ENCODE assay signal across 8 cellular contexts in the genomic region with DNA sequence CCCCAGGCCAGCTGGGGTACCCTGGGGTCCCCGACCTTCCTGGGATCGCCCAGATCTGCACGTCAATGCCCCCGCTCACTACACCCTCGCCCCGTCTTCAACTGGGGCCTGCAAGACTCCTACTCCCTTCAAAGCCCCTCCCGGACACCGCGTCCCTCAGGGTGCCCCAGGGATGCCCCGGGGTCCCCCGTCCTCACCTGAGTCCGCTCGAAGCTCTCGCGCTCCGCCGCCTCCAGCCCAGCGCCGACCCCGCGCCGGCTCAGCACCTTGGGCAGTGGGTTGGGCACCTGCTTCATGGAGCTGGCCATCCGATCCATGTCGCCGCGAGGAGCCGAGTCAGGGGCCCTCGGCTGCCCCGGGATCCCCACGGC. TPM values are rescaled to one million over a fixed set of nuclear protein-coding genes. Genes with fewer than 3 reads are reported as not detected.
DNase-seq lines count a peak whose midpoint lies in the region; ATAC-seq and TF ChIP-seq lines count a peak whose summit lies in the region.

A gene (minus strand): TSS at position 338 of the 371 bp plus-strand sequence. CDS start 21 bp downstream, at position 317.

- ATAC-seq in GM19023 (IDR thresholded peaks at IDR 0.05; ENCODE audit: unreplicated experiment) (peak; percentile 8), GM18861 (IDR thresholded peaks at IDR 0.05; ENCODE audit: unreplicated experiment) (no peak), HG03280 (IDR thresholded peaks at IDR 0.05; ENCODE audit: unreplicated experiment) (no peak)

- peaks cover 13 to 19% of the 10 kb centered on the region in 2 donors for H3K4me1 ChIP-seq in mucosa of rectum (ENCODE audit: control insufficient read depth in 2 of 2, insufficient read depth in 2 of 2, low read length in 2 of 2)
- H3K4me1 ChIP-seq in vagina, result peaks cover 31% of the 10 kb centered on the region

- H3K27ac ChIP-seq in KOPT-K1 (ENCODE audit: low read depth, low read length, poor library complexity, severe bottlenecking) (peak within 1 kb of the TSS; percentile 34), mucosa of rectum (ENCODE audit: low read depth in 2 of 2, low read length in 2 of 2) (peak within 1 kb of the TSS; percentile 76 to 86), vagina (peak within 1 kb of the TSS; percentile 91)

- peak within 1 kb of the TSS; percentile 70 to 80 for H3K9ac ChIP-seq in mucosa of rectum (ENCODE audit: low read depth in 1 of 2, low read length in 2 of 2)

- H3K36me3 ChIP-seq in KOPT-K1 (ENCODE audit: insufficient read depth, low read length), result no peaks in the 10 kb centered on the region
- H3K36me3 ChIP-seq in mucosa of rectum (ENCODE audit: control insufficient read depth in 2 of 2, insufficient read depth in 2 of 2, low read length in 2 of 2), result no peaks in the 10 kb centered on the region
- no peaks in the 10 kb centered on the region for H3K36me3 ChIP-seq in vagina

- H3K27me3 ChIP-seq in mucosa of rectum (ENCODE audit: control insufficient read depth in 2 of 2, insufficient read depth in 2 of 2, low read length in 2 of 2), result no peaks in the 10 kb centered on the region
- H3K27me3 ChIP-seq in vagina, result no peaks in the 10 kb centered on the region

- H3K9me3 ChIP-seq in KOPT-K1 (ENCODE audit: insufficient read depth, low read length, poor library complexity, severe bottlenecking), result no peaks in the 10 kb centered on the region
- H3K9me3 ChIP-seq in mucosa of rectum (ENCODE audit: control insufficient read depth in 2 of 2, low read length in 2 of 2), result no peaks in the 10 kb centered on the region
- H3K9me3 ChIP-seq in vagina, result no peaks in the 10 kb centered on the region

- no peak for TF ChIP-seq CTCF in vagina (IDR thresholded peaks at IDR 0.05)

- no peak for DNase-seq in dermis microvascular lymphatic vessel endothelial cell (ENCODE audit: low read depth in 2 of 2)
- peak in 1 of 2 donors; percentile 90 for DNase-seq in vagina (ENCODE audit: extremely low spot score in 2 of 2)
- DNase-seq in NOMO-1 treated with dmso at 0.1 percent for 144 hours (lab: John Stamatoyannopoulos, UW; ENCODE audit: unreplicated experiment), result no peak

- TF ChIP-seq POLR2A in vagina (IDR thresholded peaks at IDR 0.05), result peak in 1 of 2 donors; percentile 18

- intact Hi-C loops in vagina (cut with DNase I), result no loop called here

- peak within 1 kb of the TSS; percentile 83 to 84 for H3K4me3 ChIP-seq in mucosa of rectum (ENCODE audit: low read length in 2 of 2)
- H3K4me3 ChIP-seq in vagina, result peak within 1 kb of the TSS; percentile 91 to 99

RNA-seq across cellular contexts. Expression of the gene that starts here (rescaled TPM):
- total RNA-seq in dermis microvascular lymphatic vessel endothelial cell, result 30.0 and 32.6 TPM in 2 replicates
- 17.7 TPM for total RNA-seq in vagina

Comparison
In these comparisons a context has a peak if more than half of its experiments do, and no peak if none do; other contexts are left out.
1. H3K27ac ChIP-seq: peak in every context shown above with its lines; median percentile 91 in vagina; 81 in mucosa of rectum; 34 in KOPT-K1.